In the genomic region with DNA sequence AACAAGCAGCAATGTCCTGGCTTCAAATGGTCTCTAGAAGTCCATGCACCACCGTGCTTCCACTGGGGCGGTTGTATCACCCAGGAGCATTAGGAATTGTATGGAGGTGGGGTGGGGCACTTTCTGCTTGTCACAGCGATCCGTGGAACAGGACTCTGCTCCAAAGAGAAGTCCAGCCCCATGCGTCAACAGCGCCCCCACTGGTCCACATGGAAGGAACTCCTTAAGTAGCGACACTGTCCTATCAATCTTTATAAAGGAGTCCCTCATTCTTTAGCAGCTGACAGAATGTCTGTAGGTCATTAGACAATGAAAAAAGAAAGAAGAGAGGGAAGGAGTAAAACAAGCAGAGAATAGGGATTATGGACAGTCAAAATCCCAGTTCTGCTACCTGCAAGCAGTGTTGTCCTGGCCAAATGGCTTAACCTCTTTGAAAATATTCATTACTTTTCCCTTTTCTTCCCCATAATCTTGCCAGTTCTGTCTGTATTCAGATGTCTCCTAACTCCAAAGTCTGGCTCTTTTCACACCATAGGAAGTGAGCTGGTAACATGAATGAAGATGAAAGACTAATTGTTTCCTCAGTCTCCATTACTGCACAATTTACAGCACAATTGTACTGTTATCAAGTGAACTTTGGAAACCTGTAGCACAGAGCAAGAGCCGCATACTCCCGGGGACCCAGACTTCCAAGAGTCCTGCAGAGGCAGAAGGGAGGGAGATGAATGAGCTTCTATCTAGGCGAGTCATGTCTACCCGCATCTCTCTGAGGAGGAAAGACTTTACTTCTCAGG, we compare ENCODE assay signal across 8 cellular contexts. TPM values are rescaled to one million over a fixed set of nuclear protein-coding genes. Genes with fewer than 3 reads are reported as not detected.
A peak's percentile ranks its signal among the peaks of the same experiment; 100 is the strongest.
DNase-seq lines count a peak whose midpoint lies in the region; ATAC-seq, FAIRE-seq and TF ChIP-seq lines count a peak whose summit lies in the region.

No MANE protein-coding gene starts in this region.

- no peak for DNase-seq in T-helper 1 cell
- DNase-seq in SJSA1 (ENCODE audit: low read depth in 1 of 2, low spot score in 2 of 2): peak; percentile 44 to 65
- DNase-seq in esophagus squamous epithelium (lab: John Stamatoyannopoulos, UW): no peak
- peak in 3 of 6 donors; percentile 26 to 67 (median 52) for DNase-seq in pancreas
- no peak for DNase-seq in NOMO-1 treated with dmso at 0.1 percent for 144 hours (lab: John Stamatoyannopoulos, UW; ENCODE audit: unreplicated experiment)
- DNase-seq in GM19239 (ENCODE audit: insufficient read length, low spot score): no peak
- DNase-seq in activated T-cell treated with anti-CD3 and anti-CD28 coated beads for 4 hours: no peak

- H3K4me3 Mint-ChIP-seq in T-helper 1 cell treated with Interleukin-12 subunit alpha and Interleukin-12 subunit beta and Interleukin-4 antibody, amounts not matched to agents 30 μg/mL and 1 μg/mL, for 36 hours: no peak overlapping the region

- peaks cover 71% of the 10 kb centered on the region for H3K4me1 Mint-ChIP-seq in T-helper 1 cell treated with Interleukin-12 subunit alpha and Interleukin-12 subunit beta and Interleukin-4 antibody, amounts not matched to agents 30 μg/mL and 1 μg/mL, for 36 hours (ENCODE audit: low read depth)

- H3K9me3 Mint-ChIP-seq in T-helper 1 cell treated with Interleukin-12 subunit alpha and Interleukin-12 subunit beta and Interleukin-4 antibody, amounts not matched to agents 30 μg/mL and 1 μg/mL, for 36 hours: peaks cover 5% of the 10 kb centered on the region

- ATAC-seq in pancreas: peak in 3 of 4 donors; percentile 50 to 72 (median 69)

- H3K4me1 ChIP-seq in SJSA1 (replicated peaks): peaks cover 75% of the 10 kb centered on the region
- peaks cover 50 to 100% (median 81%) of the 10 kb centered on the region in 3 donors for H3K4me1 ChIP-seq in esophagus squamous epithelium
- peaks cover 29 to 65% (median 51%) of the 10 kb centered on the region in 3 donors for H3K4me1 ChIP-seq in pancreas

- 37 to 47% methylated on average over 11 of the region's 11 CpGs for WGBS in esophagus squamous epithelium, 2 donors
- 39 to 51% methylated on average over 11 of the region's 11 CpGs for WGBS in pancreas, 2 donors

- H3K27me3 ChIP-seq in SJSA1 (replicated peaks) (no peaks in the 10 kb centered on the region), esophagus squamous epithelium (no peaks in the 10 kb centered on the region), pancreas (no peaks in the 10 kb centered on the region)

- no peak overlapping the region for H3K4me3 ChIP-seq in SJSA1
- peak overlapping the region in 2 of 4 donors; percentile 23 to 33 for H3K4me3 ChIP-seq in esophagus squamous epithelium
- H3K4me3 ChIP-seq in pancreas: no peak overlapping the region

- H3K36me3 ChIP-seq in SJSA1 (peaks cover 77% of the 10 kb centered on the region), esophagus squamous epithelium (peaks cover 0 to 28% (median 0%) of the 10 kb centered on the region in 3 donors), pancreas (no peaks in the 10 kb centered on the region)

- TF ChIP-seq CTCF in esophagus squamous epithelium (IDR thresholded peaks at IDR 0.05) (peak in 5 of 6 experiments; percentile 23 to 63 (median 37)), pancreas (IDR thresholded peaks at IDR 0.05) (peak in 1 of 4 donors; percentile 15)

- H3K27ac ChIP-seq in SJSA1 (no peak overlapping the region), esophagus squamous epithelium (peak overlapping the region; percentile 70 to 99 (median 84)), pancreas (no peak overlapping the region)

- FAIRE-seq in pancreas (lab: Jason Lieb, UNC) (no peak), GM19239 (lab: Jason Lieb, UNC) (no peak)

- TF ChIP-seq POLR2A in esophagus squamous epithelium (IDR thresholded peaks at IDR 0.05): no peak

- intact Hi-C loops in esophagus squamous epithelium (cut with DNase I) (loop anchor here (5.0 kb wide), 1 partner anchor 37 kb away; no protein-coding TSS in a partner anchor), pancreas (cut with DNase I) (no loop called here)

- H3K36me3 Mint-ChIP-seq in T-helper 1 cell treated with Interleukin-12 subunit alpha and Interleukin-12 subunit beta and Interleukin-4 antibody, amounts not matched to agents 30 μg/mL and 1 μg/mL, for 36 hours (ENCODE audit: low read depth): peaks cover 48% of the 10 kb centered on the region

- H3K9me3 ChIP-seq in SJSA1 (replicated peaks) (no peaks in the 10 kb centered on the region), esophagus squamous epithelium (no peaks in the 10 kb centered on the region), pancreas (no peaks in the 10 kb centered on the region)

- H3K27ac Mint-ChIP-seq in T-helper 1 cell treated with Interleukin-12 subunit alpha and Interleukin-12 subunit beta and Interleukin-4 antibody, amounts not matched to agents 30 μg/mL and 1 μg/mL, for 36 hours: peak overlapping the region; percentile 22

- no peaks in the 10 kb centered on the region for H3K27me3 Mint-ChIP-seq in T-helper 1 cell treated with Interleukin-12 subunit alpha and Interleukin-12 subunit beta and Interleukin-4 antibody, amounts not matched to agents 30 μg/mL and 1 μg/mL, for 36 hours (ENCODE audit: low read depth)

RNA-seq across cellular contexts. Expression of a gene that starts 9.9 kb away (rescaled TPM):
- total RNA-seq in SJSA1 (2014; rRNA removed; shearing (Covaris generic)): 65.8 and 119 TPM in 2 replicates
- total RNA-seq in esophagus squamous epithelium (100 to 1,000 TPM; 147 to 315 (median 189) TPM), pancreas (10 to 100 TPM; 20.8 to 48.4 (median 31.4) TPM)
- 10 to 100 TPM; 22.5 to 33.4 TPM for polyA plus RNA-seq in pancreas

RNA-seq across cellular contexts. Expression of a gene that starts 42.0 kb away (rescaled TPM):
- total RNA-seq in SJSA1 (2014; rRNA removed; shearing (Covaris generic)): 48.1 and 73.1 TPM in 2 replicates
- total RNA-seq in esophagus squamous epithelium (10 to 100 TPM; 34.9 to 78.2 (median 61.6) TPM), pancreas (10 to 100 TPM; 30.3 to 79.1 (median 65.3) TPM)
- 10 to 100 TPM; 87.9 to 96.8 TPM for polyA plus RNA-seq in pancreas

Comparison
In these comparisons a context has a peak if more than half of its experiments do, and no peak if none do; other contexts are left out.
1. DNase-seq: peak in SJSA1 (2 of 2); none in T-helper 1 cell (0 of 5), esophagus squamous epithelium (single experiment), NOMO-1 treated with dmso at 0.1 percent for 144 hours (single experiment), GM19239 (single experiment) and activated T-cell treated with anti-CD3 and anti-CD28 coated beads for 4 hours (single experiment).
2. H3K27ac ChIP-seq: peak in esophagus squamous epithelium (4 of 4); none in SJSA1 (single experiment) and pancreas (0 of 4).